1 cellular context compared by ENCODE assay signal in genomic region chr20:3051385-3052019, GRCh38.
TF ChIP-seq lines count a peak whose summit lies in the region.

No MANE protein-coding gene starts in this region.

TF ChIP-seq in HEK293, 187 proteins besides CTCF, POLR2A, EP300 and RAD21:
- TF ChIP-seq ZNF362 (tag by site-specific recombination; IDR thresholded peaks at IDR 0.05) (0 out of 2 replicates have a peak, but pooled peaks have one; percentile 11), ZBTB17 (tag by site-specific recombination; IDR thresholded peaks at IDR 0.05) (0 out of 2 replicates have a peak, but pooled peaks have one; percentile 12), ZNF558 (tag by site-specific recombination; IDR thresholded peaks at IDR 0.05) (no peak), ZSCAN18 (tag by site-specific recombination; IDR thresholded peaks at IDR 0.05) (no peak), ZNF585B (tag by site-specific recombination; IDR thresholded peaks at IDR 0.05) (no peak), TSHZ1 (tag by site-specific recombination; IDR thresholded peaks at IDR 0.05; ENCODE audit: borderline replicate concordance) (no peak), ZSCAN23 (tag by site-specific recombination; IDR thresholded peaks at IDR 0.05) (no peak)
